Comparison of ENCODE assay signal across 34 cellular contexts in genomic region chr7:110786576-110786975, GRCh38.
A peak's percentile ranks its signal among the peaks of the same experiment; 100 is the strongest.
DNase-seq lines count a peak whose midpoint lies in the region; ATAC-seq and TF ChIP-seq lines count a peak whose summit lies in the region.
"Had no signal": no experiment of that assay in that cellular context is flagged by ENCODE, and none has a peak within 500 bp of the region (broad histone marks: within the 10 kb centered on the region; RNA-seq: fewer than 3 reads in every experiment).

No MANE protein-coding gene starts in this region.

- H3K9me3 ChIP-seq in neural cell (ENCODE audit: low read length): no peaks in the 10 kb centered on the region
- H3K9me3 ChIP-seq: A549, breast epithelium, gastroesophageal sphincter, HAP-1, MG63, mucosa of descending colon, prostate gland, tibial artery had no signal

- no peaks in the 10 kb centered on the region for H3F3A ChIP-seq in neural cell (ENCODE audit: insufficient read depth, low read length, poor library complexity, severe bottlenecking)

- no peak for ATAC-seq in HG02588 (IDR thresholded peaks at IDR 0.05; ENCODE audit: unreplicated experiment)
- ATAC-seq: A549; activated naive CD4-positive, alpha-beta T cell treated with anti-CD3 and anti-CD28 coated beads, Interleukin-2, amount 50 U/mL, for 72 hours; gastroesophageal sphincter; GM12878; left cardiac atrium; mucosa of descending colon; natural killer cell had no signal

- no peak overlapping the region for H3K9ac ChIP-seq in neural cell (ENCODE audit: low read length)
- H3K9ac ChIP-seq: KMS-11 had no signal

- no peak overlapping the region for H2AFZ ChIP-seq in neural cell (ENCODE audit: low read depth, low read length)

- no peaks in the 10 kb centered on the region for H3K79me2 ChIP-seq in neural cell (replicated peaks; ENCODE audit: insufficient read depth, low read length)

- no peaks in the 10 kb centered on the region for H3K36me3 ChIP-seq in neural cell (ENCODE audit: insufficient read depth, low read length)
- H3K36me3 ChIP-seq: breast epithelium, gastroesophageal sphincter, HAP-1, MG63, prostate gland, tibial artery had no signal

- H3K27ac ChIP-seq in neural cell (ENCODE audit: low read length): peak overlapping the region; percentile 19
- H3K27ac ChIP-seq: A549, breast epithelium, gastroesophageal sphincter, KMS-11, prostate gland, RWPE1, tibial artery, VCaP had no signal

- DNase-seq in NCI-H748 (lab: John Stamatoyannopoulos, UW; ENCODE audit: unreplicated experiment): peak; percentile 48
- DNase-seq in NCI-H748 treated with DMSO at 0.1 percent for 48 hours (lab: John Stamatoyannopoulos, UW): no peak
- peak; percentile 11 for DNase-seq in NCI-H146 treated with DMSO at 0.1 percent for 48 hours (lab: John Stamatoyannopoulos, UW; ENCODE audit: unreplicated experiment)
- peak; percentile 82 for DNase-seq in NCI-H2171 treated with DMSO at 0.1 percent for 48 hours (lab: John Stamatoyannopoulos, UW)
- no peak for DNase-seq in COLO829 (ENCODE audit: low spot score)
- DNase-seq in ecto neural progenitor cell (ENCODE audit: low spot score): no peak
- DNase-seq: activated CD4-positive, alpha-beta T cell treated with anti-CD3 and anti-CD28 coated beads for 48 hours; activated T-cell treated with anti-CD3 and anti-CD28 coated beads for 4 hours; AML-193; CD4-positive, CD25-positive, alpha-beta regulatory T cell; effector CD4-positive, alpha-beta T cell; immature natural killer cell; left cardiac atrium; mammary epithelial cell; MG63; mucosa of descending colon; natural killer cell; NCI-H2227 treated with DMSO at 0.1 percent for 48 hours; occipital lobe; stimulated activated CD4-positive, alpha-beta T cell treated with anti-CD3 and anti-CD28 coated beads, Interleukin-4, amount 100 ng/mL, for 24 hours; T1000; tibial artery had no signal

- H3K9me2 ChIP-seq in neural cell (ENCODE audit: insufficient read depth, low read length): no peaks in the 10 kb centered on the region

- no peak for TF ChIP-seq EP300 in neural cell (conservative IDR thresholded peaks at IDR 0.05; ENCODE audit: poor library complexity, severe bottlenecking)

- TF ChIP-seq CTCF in neural cell (IDR thresholded peaks at IDR 0.05; ENCODE audit: poor library complexity, severe bottlenecking): no peak

- TF ChIP-seq RAD21 in neural cell (conservative IDR thresholded peaks at IDR 0.05): no peak

- no peak overlapping the region for H3K4me3 ChIP-seq in neural cell (ENCODE audit: low read length)
- H3K4me3 ChIP-seq: A549, breast epithelium, gastroesophageal sphincter, GM12878, HAP-1, MG63, mucosa of descending colon, prostate gland, tibial artery had no signal

- H4K20me1 ChIP-seq in neural cell (ENCODE audit: insufficient read depth): no peaks in the 10 kb centered on the region

- H3K4me2 ChIP-seq in neural cell (ENCODE audit: low read length): no peak overlapping the region
- H3K4me2 ChIP-seq: A549, KMS-11 had no signal

- H3K27me3 ChIP-seq in neural cell (ENCODE audit: insufficient read depth, low read depth, low read length): no peaks in the 10 kb centered on the region
- H3K27me3 ChIP-seq: breast epithelium, gastroesophageal sphincter, MG63, tibial artery had no signal

TF ChIP-seq in neural cell, 6 proteins besides CTCF, POLR2A, EP300 and RAD21:
- TF ChIP-seq, protein P1, sequence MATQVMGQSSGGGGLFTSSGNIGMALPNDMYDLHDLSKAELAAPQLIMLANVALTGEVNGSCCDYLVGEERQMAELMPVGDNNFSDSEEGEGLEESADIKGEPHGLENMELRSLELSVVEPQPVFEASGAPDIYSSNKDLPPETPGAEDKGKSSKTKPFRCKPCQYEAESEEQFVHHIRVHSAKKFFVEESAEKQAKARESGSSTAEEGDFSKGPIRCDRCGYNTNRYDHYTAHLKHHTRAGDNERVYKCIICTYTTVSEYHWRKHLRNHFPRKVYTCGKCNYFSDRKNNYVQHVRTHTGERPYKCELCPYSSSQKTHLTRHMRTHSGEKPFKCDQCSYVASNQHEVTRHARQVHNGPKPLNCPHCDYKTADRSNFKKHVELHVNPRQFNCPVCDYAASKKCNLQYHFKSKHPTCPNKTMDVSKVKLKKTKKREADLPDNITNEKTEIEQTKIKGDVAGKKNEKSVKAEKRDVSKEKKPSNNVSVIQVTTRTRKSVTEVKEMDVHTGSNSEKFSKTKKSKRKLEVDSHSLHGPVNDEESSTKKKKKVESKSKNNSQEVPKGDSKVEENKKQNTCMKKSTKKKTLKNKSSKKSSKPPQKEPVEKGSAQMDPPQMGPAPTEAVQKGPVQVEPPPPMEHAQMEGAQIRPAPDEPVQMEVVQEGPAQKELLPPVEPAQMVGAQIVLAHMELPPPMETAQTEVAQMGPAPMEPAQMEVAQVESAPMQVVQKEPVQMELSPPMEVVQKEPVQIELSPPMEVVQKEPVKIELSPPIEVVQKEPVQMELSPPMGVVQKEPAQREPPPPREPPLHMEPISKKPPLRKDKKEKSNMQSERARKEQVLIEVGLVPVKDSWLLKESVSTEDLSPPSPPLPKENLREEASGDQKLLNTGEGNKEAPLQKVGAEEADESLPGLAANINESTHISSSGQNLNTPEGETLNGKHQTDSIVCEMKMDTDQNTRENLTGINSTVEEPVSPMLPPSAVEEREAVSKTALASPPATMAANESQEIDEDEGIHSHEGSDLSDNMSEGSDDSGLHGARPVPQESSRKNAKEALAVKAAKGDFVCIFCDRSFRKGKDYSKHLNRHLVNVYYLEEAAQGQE (IDR thresholded peaks at IDR 0.05; ENCODE audit: borderline replicate concordance): no peak
- TF ChIP-seq SMC3 (conservative IDR thresholded peaks at IDR 0.05; ENCODE audit: poor library complexity): no peak
- TF ChIP-seq MXI1 (conservative IDR thresholded peaks at IDR 0.05; ENCODE audit: poor library complexity, severe bottlenecking): no peak
- no peak for TF ChIP-seq POLR2AphosphoS5 (IDR thresholded peaks at IDR 0.05)
- no peak for TF ChIP-seq TAF1 (IDR thresholded peaks at IDR 0.05; ENCODE audit: low read depth)
- no peak for TF ChIP-seq EZH2 (IDR thresholded peaks at IDR 0.05; ENCODE audit: borderline replicate concordance, insufficient read depth, low read length, poor library complexity, severe bottlenecking)

Comparison
In these comparisons a context has a peak if more than half of its experiments do, and no peak if none do; other contexts are left out.
1. DNase-seq: peak in NCI-H748 (single experiment), NCI-H146 treated with DMSO at 0.1 percent for 48 hours (single experiment) and NCI-H2171 treated with DMSO at 0.1 percent for 48 hours (single experiment); none in NCI-H748 treated with DMSO at 0.1 percent for 48 hours (single experiment), COLO829 (single experiment) and ecto neural progenitor cell (single experiment).